Comparison of ENCODE assay signal across 2 cellular contexts in the genomic region with DNA sequence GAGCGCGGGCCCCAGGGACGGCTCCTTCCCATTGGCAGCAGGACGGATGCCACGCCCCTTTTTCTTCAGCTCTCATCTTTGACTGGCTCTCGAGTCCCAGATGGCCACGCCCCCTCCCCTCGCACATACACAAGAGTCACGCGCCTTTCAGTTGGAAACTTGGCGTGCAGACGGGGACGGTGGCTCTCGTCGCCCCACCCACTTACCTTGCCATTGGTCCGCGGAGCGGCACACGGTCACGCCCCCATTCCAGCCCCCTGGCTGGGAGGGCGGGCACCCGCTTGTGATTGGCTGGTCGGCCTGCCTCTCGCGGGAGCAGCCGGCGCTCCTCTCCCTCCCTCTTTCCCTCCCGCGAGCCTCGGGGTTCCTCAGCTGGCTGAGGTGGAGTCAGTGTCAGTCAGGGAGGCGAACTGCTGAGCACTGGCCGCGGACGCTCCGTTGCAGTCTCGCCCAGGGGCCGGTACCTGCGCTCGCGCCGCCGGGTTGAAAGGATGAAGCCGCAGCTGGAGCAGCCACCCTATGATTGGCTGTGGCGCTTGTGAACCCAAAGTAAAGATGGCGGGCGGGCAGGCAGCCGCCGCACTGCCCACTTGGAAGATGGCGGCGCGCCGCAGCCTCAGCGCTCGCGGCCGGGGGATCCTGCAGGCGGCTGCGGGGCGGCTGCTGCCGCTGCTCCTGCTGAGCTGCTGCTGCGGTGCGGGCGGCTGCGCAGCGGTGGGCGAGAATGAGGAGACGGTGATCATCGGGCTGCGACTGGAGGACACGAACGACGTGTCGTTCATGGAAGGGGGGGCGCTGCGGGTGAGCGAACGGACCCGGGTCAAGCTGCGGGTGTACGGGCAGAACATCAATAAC.
TF ChIP-seq lines count a peak whose summit lies in the region.

A gene (plus strand): TSS at position 333 of the 855 bp plus-strand sequence. CDS start 187 bp downstream, at position 520.

TF ChIP-seq in HCT116, 20 proteins besides CTCF, POLR2A, EP300 and RAD21 (continued from another document):
- TF ChIP-seq, protein P1, sequence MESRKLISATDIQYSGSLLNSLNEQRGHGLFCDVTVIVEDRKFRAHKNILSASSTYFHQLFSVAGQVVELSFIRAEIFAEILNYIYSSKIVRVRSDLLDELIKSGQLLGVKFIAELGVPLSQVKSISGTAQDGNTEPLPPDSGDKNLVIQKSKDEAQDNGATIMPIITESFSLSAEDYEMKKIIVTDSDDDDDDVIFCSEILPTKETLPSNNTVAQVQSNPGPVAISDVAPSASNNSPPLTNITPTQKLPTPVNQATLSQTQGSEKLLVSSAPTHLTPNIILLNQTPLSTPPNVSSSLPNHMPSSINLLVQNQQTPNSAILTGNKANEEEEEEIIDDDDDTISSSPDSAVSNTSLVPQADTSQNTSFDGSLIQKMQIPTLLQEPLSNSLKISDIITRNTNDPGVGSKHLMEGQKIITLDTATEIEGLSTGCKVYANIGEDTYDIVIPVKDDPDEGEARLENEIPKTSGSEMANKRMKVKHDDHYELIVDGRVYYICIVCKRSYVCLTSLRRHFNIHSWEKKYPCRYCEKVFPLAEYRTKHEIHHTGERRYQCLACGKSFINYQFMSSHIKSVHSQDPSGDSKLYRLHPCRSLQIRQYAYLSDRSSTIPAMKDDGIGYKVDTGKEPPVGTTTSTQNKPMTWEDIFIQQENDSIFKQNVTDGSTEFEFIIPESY (IDR thresholded peaks at IDR 0.05; ENCODE audit: extremely low read depth, insufficient replicate concordance, low read length): peak; percentile 88
- TF ChIP-seq, protein P2, sequence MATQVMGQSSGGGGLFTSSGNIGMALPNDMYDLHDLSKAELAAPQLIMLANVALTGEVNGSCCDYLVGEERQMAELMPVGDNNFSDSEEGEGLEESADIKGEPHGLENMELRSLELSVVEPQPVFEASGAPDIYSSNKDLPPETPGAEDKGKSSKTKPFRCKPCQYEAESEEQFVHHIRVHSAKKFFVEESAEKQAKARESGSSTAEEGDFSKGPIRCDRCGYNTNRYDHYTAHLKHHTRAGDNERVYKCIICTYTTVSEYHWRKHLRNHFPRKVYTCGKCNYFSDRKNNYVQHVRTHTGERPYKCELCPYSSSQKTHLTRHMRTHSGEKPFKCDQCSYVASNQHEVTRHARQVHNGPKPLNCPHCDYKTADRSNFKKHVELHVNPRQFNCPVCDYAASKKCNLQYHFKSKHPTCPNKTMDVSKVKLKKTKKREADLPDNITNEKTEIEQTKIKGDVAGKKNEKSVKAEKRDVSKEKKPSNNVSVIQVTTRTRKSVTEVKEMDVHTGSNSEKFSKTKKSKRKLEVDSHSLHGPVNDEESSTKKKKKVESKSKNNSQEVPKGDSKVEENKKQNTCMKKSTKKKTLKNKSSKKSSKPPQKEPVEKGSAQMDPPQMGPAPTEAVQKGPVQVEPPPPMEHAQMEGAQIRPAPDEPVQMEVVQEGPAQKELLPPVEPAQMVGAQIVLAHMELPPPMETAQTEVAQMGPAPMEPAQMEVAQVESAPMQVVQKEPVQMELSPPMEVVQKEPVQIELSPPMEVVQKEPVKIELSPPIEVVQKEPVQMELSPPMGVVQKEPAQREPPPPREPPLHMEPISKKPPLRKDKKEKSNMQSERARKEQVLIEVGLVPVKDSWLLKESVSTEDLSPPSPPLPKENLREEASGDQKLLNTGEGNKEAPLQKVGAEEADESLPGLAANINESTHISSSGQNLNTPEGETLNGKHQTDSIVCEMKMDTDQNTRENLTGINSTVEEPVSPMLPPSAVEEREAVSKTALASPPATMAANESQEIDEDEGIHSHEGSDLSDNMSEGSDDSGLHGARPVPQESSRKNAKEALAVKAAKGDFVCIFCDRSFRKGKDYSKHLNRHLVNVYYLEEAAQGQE (IDR thresholded peaks at IDR 0.05; ENCODE audit: low read depth): no peak
- no peak for TF ChIP-seq ZFX (IDR thresholded peaks at IDR 0.05)
- TF ChIP-seq YY1 (IDR thresholded peaks at IDR 0.05; ENCODE audit: extremely low read depth, insufficient replicate concordance, low read depth, low read length): peak; percentile 100
- no peak for TF ChIP-seq CBX3 (IDR thresholded peaks at IDR 0.05; ENCODE audit: low read depth)
- no peak for TF ChIP-seq FOSL1 (IDR thresholded peaks at IDR 0.05; ENCODE audit: low read depth)
- TF ChIP-seq EZH2 (IDR thresholded peaks at IDR 0.05): no peak
- no peak for TF ChIP-seq SP1 (IDR thresholded peaks at IDR 0.05; ENCODE audit: low read depth)
- no peak for TF ChIP-seq SRF (IDR thresholded peaks at IDR 0.05; ENCODE audit: low read depth)
- no peak for TF ChIP-seq JUND (IDR thresholded peaks at IDR 0.05)
- no peak for TF ChIP-seq CEBPB (IDR thresholded peaks at IDR 0.05; ENCODE audit: low read depth)
- TF ChIP-seq, protein P3, sequence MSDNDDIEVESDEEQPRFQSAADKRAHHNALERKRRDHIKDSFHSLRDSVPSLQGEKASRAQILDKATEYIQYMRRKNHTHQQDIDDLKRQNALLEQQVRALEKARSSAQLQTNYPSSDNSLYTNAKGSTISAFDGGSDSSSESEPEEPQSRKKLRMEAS (IDR thresholded peaks at IDR 0.05): no peak
- no peak for TF ChIP-seq EZH2phosphoT487 (IDR thresholded peaks at IDR 0.05; ENCODE audit: borderline replicate concordance)
- TF ChIP-seq SIN3A (IDR thresholded peaks at IDR 0.05; ENCODE audit: low read depth): no peak
- peak; percentile 78 for TF ChIP-seq POLR2AphosphoS5 (IDR thresholded peaks at IDR 0.05; ENCODE audit: low read depth, low read length)

TF ChIP-seq in neural cell, 6 proteins besides CTCF, POLR2A, EP300 and RAD21 (continued from another document):
- TF ChIP-seq, protein P2 (IDR thresholded peaks at IDR 0.05; ENCODE audit: borderline replicate concordance): peak; percentile 85
- TF ChIP-seq EZH2 (IDR thresholded peaks at IDR 0.05; ENCODE audit: borderline replicate concordance, insufficient read depth, low read length, poor library complexity, severe bottlenecking) (no peak), POLR2AphosphoS5 (IDR thresholded peaks at IDR 0.05) (peak; percentile 76), TAF1 (IDR thresholded peaks at IDR 0.05; ENCODE audit: low read depth) (peak; percentile 98), MXI1 (conservative IDR thresholded peaks at IDR 0.05; ENCODE audit: poor library complexity, severe bottlenecking) (peak; percentile 81)
TF ChIP-seq in neural cell: peak in this region for 5.
